22 cellular contexts compared by ENCODE assay signal in the genomic region with DNA sequence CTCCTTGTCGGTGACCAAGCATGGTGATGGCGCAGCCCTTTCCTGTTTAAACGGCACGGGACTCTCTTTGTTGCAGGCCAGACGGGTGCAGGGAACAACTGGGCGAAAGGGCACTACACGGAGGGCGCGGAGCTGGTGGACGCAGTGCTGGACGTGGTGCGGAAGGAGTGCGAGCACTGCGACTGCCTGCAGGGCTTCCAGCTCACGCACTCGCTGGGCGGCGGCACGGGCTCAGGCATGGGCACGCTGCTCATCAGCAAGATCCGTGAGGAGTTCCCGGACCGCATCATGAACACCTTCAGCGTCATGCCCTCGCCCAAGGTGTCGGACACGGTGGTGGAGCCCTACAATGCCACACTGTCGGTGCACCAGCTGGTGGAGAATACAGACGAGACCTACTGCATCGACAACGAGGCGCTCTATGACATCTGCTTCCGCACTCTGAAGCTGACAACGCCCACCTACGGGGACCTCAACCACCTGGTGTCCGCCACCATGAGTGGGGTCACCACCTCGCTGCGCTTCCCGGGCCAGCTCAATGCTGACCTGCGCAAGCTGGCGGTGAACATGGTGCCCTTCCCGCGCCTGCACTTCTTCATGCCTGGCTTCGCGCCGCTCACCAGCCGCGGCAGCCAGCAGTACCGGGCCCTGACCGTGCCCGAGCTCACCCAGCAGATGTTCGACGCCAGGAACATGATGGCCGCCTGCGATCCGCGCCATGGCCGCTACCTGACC. TPM values are rescaled to one million over a fixed set of nuclear protein-coding genes. Genes with fewer than 3 reads are reported as not detected.
DNase-seq lines count a peak whose midpoint lies in the region; ATAC-seq, FAIRE-seq and TF ChIP-seq lines count a peak whose summit lies in the region.
"Had no signal": no experiment of that assay in that cellular context is flagged by ENCODE, and none has a peak within 500 bp of the region (broad histone marks: within the 10 kb centered on the region; RNA-seq: fewer than 3 reads in every experiment).

No MANE protein-coding gene starts in this region.

- DNase-seq in IMR-90 (no peak), astrocyte (ENCODE audit: low read depth) (no peak), mesenteric fat pad (ENCODE audit: low spot score) (peak; percentile 82), testis (peak; percentile 14), BE2C (no peak), hepatic stellate cell (ENCODE audit: low spot score) (no peak)
- DNase-seq: Calu3; CD4-positive, alpha-beta memory T cell; DMS153; HCEC 1CT; Kasumi-1; NCI-H1694; NCI-H2081 treated with DMSO at 0.1 percent for 48 hours; NCI-H2171 treated with DMSO at 0.1 percent for 48 hours; NCI-H524 treated with DMSO at 0.1 percent for 48 hours; Peyer's patch had no signal

- no peak overlapping the region for H2BK20ac ChIP-seq in IMR-90 (ENCODE audit: low read depth, low read length)

- no peak overlapping the region for H2BK5ac ChIP-seq in IMR-90 (ENCODE audit: low read depth, low read length, poor library complexity, severe bottlenecking)

- H3K9me3 ChIP-seq in IMR-90 (ENCODE audit: control insufficient read depth, insufficient read depth, low read length) (no peaks in the 10 kb centered on the region), astrocyte (ENCODE audit: insufficient read depth, low read depth, low read length) (no peaks in the 10 kb centered on the region), testis (no peaks in the 10 kb centered on the region), BE2C (no peaks in the 10 kb centered on the region)
- H3K9me3 ChIP-seq: Peyer's patch, SJSA1 had no signal

- H3K27ac Mint-ChIP-seq in astrocyte (ENCODE audit: unreplicated experiment), result peak overlapping the region; percentile 66
- H3K27ac Mint-ChIP-seq: CD4-positive, alpha-beta memory T cell; GM23338 had no signal

- TF ChIP-seq RAD21 in IMR-90 (IDR thresholded peaks at IDR 0.05; ENCODE audit: low read length), result no peak

- H3K79me1 ChIP-seq in IMR-90 (ENCODE audit: low read depth in 1 of 2, low read length in 2 of 2), result peaks cover 35 to 60% of the 10 kb centered on the region in 2 experiments

- H2BK15ac ChIP-seq in IMR-90 (ENCODE audit: low read depth, low read length), result no peak overlapping the region

- H3K4me1 ChIP-seq in IMR-90 (ENCODE audit: control insufficient read depth, insufficient read depth, low read length), result no peaks in the 10 kb centered on the region
- H3K4me1 ChIP-seq in astrocyte (ENCODE audit: insufficient read depth, low read length), result peaks cover 3% of the 10 kb centered on the region
- H3K4me1 ChIP-seq in testis, result no peaks in the 10 kb centered on the region
- H3K4me1 ChIP-seq in BE2C, result no peaks in the 10 kb centered on the region; the same call in 1 of the 2 replicates
- H3K4me1 ChIP-seq: Peyer's patch had no signal

- dilution Hi-C loops in IMR-90 (cut with HindIII; ENCODE audit: low sequenced_read_pairs, unreplicated experiment), result no loop called here

- H3K4me2 ChIP-seq in IMR-90 (ENCODE audit: low read depth, low read length), result no peak overlapping the region
- no peak overlapping the region for H3K4me2 ChIP-seq in astrocyte (ENCODE audit: low read length)
- H3K4me2 ChIP-seq: BLaER1 treated with 17β-estradiol and CSF1 and Interleukin-3, amounts not matched to agents 10 nM and 100 nM; GM23338 had no signal

- POLR2A ChIA-PET in IMR-90 (lab: Charles Lee; ENCODE audit: unreplicated experiment), result no interaction called here

- peaks cover 27% of the 10 kb centered on the region for H3K9me1 ChIP-seq in IMR-90 (ENCODE audit: insufficient read depth, low read length)

- no peak for FAIRE-seq in astrocyte (lab: Jason Lieb, UNC)
- FAIRE-seq: GM12892 had no signal

- no peak overlapping the region for H3K56ac ChIP-seq in IMR-90 (ENCODE audit: extremely low read depth, insufficient read depth, low read length)

- peaks cover 60% of the 10 kb centered on the region for H3K79me2 ChIP-seq in astrocyte (ENCODE audit: insufficient read depth, low read length)

- no peak overlapping the region for H3K4ac ChIP-seq in IMR-90 (ENCODE audit: low read depth, low read length)

- peaks cover 26% of the 10 kb centered on the region for H3K4me1 Mint-ChIP-seq in astrocyte (ENCODE audit: low read depth, unreplicated experiment)

- H3K18ac ChIP-seq in IMR-90 (ENCODE audit: low read depth, low read length), result no peak overlapping the region

- H2AFZ ChIP-seq in IMR-90 (replicated peaks; ENCODE audit: low read length, poor library complexity), result no peak overlapping the region
- no peak overlapping the region for H2AFZ ChIP-seq in astrocyte (ENCODE audit: low read depth, low read length)
- H2AFZ ChIP-seq: GM23338 had no signal

- H3K4me3 Mint-ChIP-seq in astrocyte (ENCODE audit: unreplicated experiment), result no peak overlapping the region
- H3K4me3 Mint-ChIP-seq: CD4-positive, alpha-beta memory T cell; GM23338 had no signal

- CTCF ChIA-PET in IMR-90 (lab: Yijun Ruan, JAX), result no interaction called here

- no peak overlapping the region for H3K9ac ChIP-seq in IMR-90 (ENCODE audit: low read depth, low read length)
- H3K9ac ChIP-seq in astrocyte (ENCODE audit: low read length), result no peak overlapping the region
- H3K9ac ChIP-seq: BLaER1 treated with 17β-estradiol and CSF1 and Interleukin-3, amounts not matched to agents 10 nM and 100 nM had no signal

- no peak overlapping the region for H3K14ac ChIP-seq in IMR-90 (replicated peaks; ENCODE audit: low read depth, low read length)

- TF ChIP-seq POLR2A in IMR-90 (IDR thresholded peaks at IDR 0.05; ENCODE audit: low read depth, low read length), result peak; percentile 23; the same call in 1 of the 2 replicates
- no peak for TF ChIP-seq POLR2A in testis (IDR thresholded peaks at IDR 0.05)

- no peak overlapping the region for H2AK9ac ChIP-seq in IMR-90 (replicated peaks; ENCODE audit: low read depth, low read length, poor library complexity)

- WGBS in IMR-90 (ENCODE audit: extremely low coverage in 2 of 2, insufficient read length in 1 of 2), 2 experiments, result 96% methylated on average over 51 of the region's 58 CpGs; no CpG with 5 or more reads in 1 of the 2 experiments
- WGBS in testis, 2 donors, result 71 to 86% methylated on average over 15 to 50 of the region's 58 CpGs

- H3K27me3 ChIP-seq in IMR-90 (ENCODE audit: control insufficient read depth, insufficient read depth, low read length), result no peaks in the 10 kb centered on the region
- H3K27me3 ChIP-seq in astrocyte (ENCODE audit: insufficient read depth, low read length), result no peaks in the 10 kb centered on the region
- no peaks in the 10 kb centered on the region for H3K27me3 ChIP-seq in testis
- no peaks in the 10 kb centered on the region for H3K27me3 ChIP-seq in BE2C
- H3K27me3 ChIP-seq: BLaER1 treated with 17β-estradiol and CSF1 and Interleukin-3, amounts not matched to agents 10 nM and 100 nM; Peyer's patch; SJSA1 had no signal

- no peak overlapping the region for H4K5ac ChIP-seq in IMR-90 (ENCODE audit: low read depth, low read length)

- peaks cover 61% of the 10 kb centered on the region for H3K36me3 ChIP-seq in IMR-90 (ENCODE audit: control insufficient read depth, insufficient read depth, low read length)
- H3K36me3 ChIP-seq in astrocyte (ENCODE audit: insufficient read depth, low read length), result peaks cover 41% of the 10 kb centered on the region
- H3K36me3 ChIP-seq in testis (ENCODE audit: low read depth, missing control alignments), result no peaks in the 10 kb centered on the region
- H3K36me3 ChIP-seq in BE2C, result peaks cover 26% of the 10 kb centered on the region

- no peak overlapping the region for H3K23ac ChIP-seq in IMR-90 (ENCODE audit: low read depth, low read length)

- TF ChIP-seq CTCF in IMR-90 (conservative IDR thresholded peaks at IDR 0.05; ENCODE audit: low read depth, low read length) (no peak), astrocyte (IDR thresholded peaks at IDR 0.05; ENCODE audit: insufficient read depth, low read depth, low read length) (no peak), testis (IDR thresholded peaks at IDR 0.05) (no peak), BE2C (IDR thresholded peaks at IDR 0.05; ENCODE audit: low read depth, low read length) (no peak)

- H4K91ac ChIP-seq in IMR-90 (ENCODE audit: insufficient read depth, low read depth, low read length), result no peak overlapping the region

- H3K4me3 ChIP-seq in IMR-90 (ENCODE audit: insufficient read depth, low read depth, low read length), result no peak overlapping the region
- H3K4me3 ChIP-seq in astrocyte (ENCODE audit: insufficient read depth, low read depth, low read length), result no peak overlapping the region
- H3K4me3 ChIP-seq in testis, result peak overlapping the region; percentile 14 to 15
- no peak overlapping the region for H3K4me3 ChIP-seq in BE2C (ENCODE audit: low read depth, low read length)
- H3K4me3 ChIP-seq: BLaER1 treated with 17β-estradiol and CSF1 and Interleukin-3, amounts not matched to agents 10 nM and 100 nM; GM23338; Peyer's patch; SJSA1 had no signal

- no peak overlapping the region for H4K8ac ChIP-seq in IMR-90 (ENCODE audit: low read depth in 2 of 2, low read length in 2 of 2)

- H2AK5ac ChIP-seq in IMR-90 (ENCODE audit: low read depth, low read length), result no peak overlapping the region

- H3K27me3 Mint-ChIP-seq in astrocyte (ENCODE audit: low read depth, unreplicated experiment), result no peaks in the 10 kb centered on the region
- H3K27me3 Mint-ChIP-seq: CD4-positive, alpha-beta memory T cell had no signal

- no TSS peak for BruUV-seq in IMR-90 (replicated peaks; lab: Mats Ljungman, UMichigan)

- H3K27ac ChIP-seq in IMR-90 (ENCODE audit: insufficient read depth, low read length) (no peak overlapping the region), astrocyte (ENCODE audit: low read depth, low read length) (no peak overlapping the region), testis (no peak overlapping the region)
- H3K27ac ChIP-seq: BLaER1 treated with 17β-estradiol and CSF1 and Interleukin-3, amounts not matched to agents 10 nM and 100 nM; Peyer's patch; SJSA1 had no signal

- in situ Hi-C loops in IMR-90 (cut with MboI; ENCODE audit: low sequenced_read_pairs), result no loop called here

- H4K20me1 ChIP-seq in IMR-90 (ENCODE audit: insufficient read depth, low read length) (peaks cover 87% of the 10 kb centered on the region), astrocyte (ENCODE audit: insufficient read depth, low read length) (peaks cover 91% of the 10 kb centered on the region)

- intact Hi-C loops in IMR-90 (cut with micrococcal nuclease), result no loop called here
- intact Hi-C loops in testis (cut with DNase I; ENCODE audit: low total_unique reads), result no loop called here

- H3K9me3 Mint-ChIP-seq in astrocyte (ENCODE audit: unreplicated experiment), result no peaks in the 10 kb centered on the region
- H3K9me3 Mint-ChIP-seq: GM23338 had no signal

- ATAC-seq in IMR-90 (ENCODE audit: low read depth) (no peak), HG02588 (IDR thresholded peaks at IDR 0.05; ENCODE audit: unreplicated experiment) (no peak)
- ATAC-seq: GM23338 had no signal

- H3K36me3 Mint-ChIP-seq in astrocyte (ENCODE audit: low read depth, unreplicated experiment), result peaks cover 20% of the 10 kb centered on the region

- no peak overlapping the region for H2BK120ac ChIP-seq in IMR-90 (ENCODE audit: low read depth, low read length)

RNA-seq across cellular contexts. Expression of a gene that starts 17.1 kb away (rescaled TPM):
- total RNA-seq in IMR-90 (2012; rRNA removed), result 927 and 997 TPM in 2 replicates
- polyA plus RNA-seq in IMR-90 (2012; rRNA removed), result 1,040 and 1,386 TPM in 2 replicates
- 740 and 1,531 TPM in 2 replicates for polyA plus RNA-seq in IMR-90 (2012; cell fraction: cytosol; rRNA removed)
- 748 and 1,694 TPM in 2 replicates for polyA plus RNA-seq in IMR-90 (2012; cell fraction: nucleus; rRNA removed; ENCODE audit: low replicate concordance)
- 485 and 528 TPM in 2 replicates for total RNA-seq in astrocyte
- 560 TPM for total RNA-seq in mesenteric fat pad
- 10 to 100 TPM; 47.0 to 84.5 TPM for total RNA-seq in testis
- 65.1 TPM for polyA plus RNA-seq in testis (ENCODE audit: insufficient read depth, low read depth, low replicate concordance)
- 84.6 TPM for polyA plus RNA-seq in BE2C (2012; ENCODE audit: insufficient read depth, insufficient read length, low read depth)
- total RNA-seq: OCI-LY7 had no signal

RNA-seq across cellular contexts. Expression of a gene that starts 51.9 kb away (rescaled TPM):
- total RNA-seq in IMR-90 (2012; rRNA removed), result 37.6 and 65.5 TPM in 2 replicates
- polyA plus RNA-seq in IMR-90 (2012; rRNA removed), result 24.8 and 26.9 TPM in 2 replicates
- polyA plus RNA-seq in IMR-90 (2012; cell fraction: cytosol; rRNA removed), result 8.9 and 15.8 TPM in 2 replicates
- 8.0 and 24.0 TPM in 2 replicates for polyA plus RNA-seq in IMR-90 (2012; cell fraction: nucleus; rRNA removed; ENCODE audit: low replicate concordance)
- total RNA-seq in astrocyte, result 43.9 and 46.7 TPM in 2 replicates
- 44.8 TPM for total RNA-seq in mesenteric fat pad
- 10 to 100 TPM; 57.4 to 63.6 TPM for total RNA-seq in testis
- polyA plus RNA-seq in testis (ENCODE audit: insufficient read depth, low read depth, low replicate concordance), result 47.6 TPM
- polyA plus RNA-seq in BE2C (2012; ENCODE audit: insufficient read depth, insufficient read length, low read depth), result 18.5 TPM

Comparison
In these comparisons a context has a peak if more than half of its experiments do, and no peak if none do; other contexts are left out.
1. DNase-seq: peak in mesenteric fat pad (single experiment) and testis (single experiment); none in IMR-90 (single experiment), astrocyte (single experiment), BE2C (single experiment) and hepatic stellate cell (single experiment).
2. H3K4me3 ChIP-seq: peak in testis (2 of 2); none in IMR-90 (single experiment), astrocyte (single experiment) and BE2C (single experiment).